In the genomic region with DNA sequence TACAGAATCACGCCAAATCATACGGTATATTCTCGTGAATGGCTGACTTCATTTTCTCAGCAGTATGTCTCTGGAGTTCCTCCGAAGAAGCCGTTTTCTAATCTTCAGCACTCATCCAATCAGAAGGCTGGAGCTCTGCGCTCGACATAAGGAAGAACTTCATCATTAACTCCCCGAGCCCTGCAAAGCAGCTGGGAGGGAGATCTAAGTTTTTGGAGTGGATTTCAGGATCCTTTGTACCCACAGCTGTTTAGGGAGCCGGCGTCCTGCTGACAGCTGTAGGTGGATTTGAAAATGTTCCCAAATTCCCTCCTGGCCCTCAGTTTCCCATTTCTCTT, we compare ENCODE assay signal across 10 cellular contexts. TPM values are rescaled to one million over a fixed set of nuclear protein-coding genes. Genes with fewer than 3 reads are reported as not detected.
A peak's percentile ranks its signal among the peaks of the same experiment; 100 is the strongest.
DNase-seq lines count a peak whose midpoint lies in the region; ATAC-seq and TF ChIP-seq lines count a peak whose summit lies in the region.
"Had no signal": no experiment of that assay in that cellular context is flagged by ENCODE, and none has a peak within 500 bp of the region (broad histone marks: within the 10 kb centered on the region; RNA-seq: fewer than 3 reads in every experiment).

No MANE protein-coding gene starts in this region.

- TF ChIP-seq CTCF in Calu3 (IDR thresholded peaks at IDR 0.05; ENCODE audit: unreplicated experiment) (no peak), foreskin keratinocyte (conservative IDR thresholded peaks at IDR 0.05) (no peak)

- no peak overlapping the region for H3K27ac Mint-ChIP-seq in Calu3 (ENCODE audit: unreplicated experiment)
- H3K27ac Mint-ChIP-seq: naive B cell had no signal

- DNase-seq in Calu3 (no peak), RPMI8226 (peak; percentile 32), foreskin keratinocyte (no peak), sciatic nerve (ENCODE audit: low spot score) (no peak), NCI-H2029 (lab: John Stamatoyannopoulos, UW) (no peak), NCI-H1417 treated with DMSO at 0.1 percent for 48 hours (lab: John Stamatoyannopoulos, UW) (no peak), NCI-H1105 (lab: John Stamatoyannopoulos, UW) (no peak)
- DNase-seq: naive B cell had no signal

- ATAC-seq in foreskin keratinocyte (peak; percentile 70), sciatic nerve (peak; percentile 83), SK-N-SH treated with all-trans-retinoic acid at 6 μM for 48 hours (no peak)
- ATAC-seq: GM12878 had no signal

- H3K27ac ChIP-seq in foreskin keratinocyte: no peak overlapping the region

- H3K4me1 Mint-ChIP-seq in Calu3 (ENCODE audit: low read depth, unreplicated experiment): no peaks in the 10 kb centered on the region
- H3K4me1 Mint-ChIP-seq: naive B cell had no signal

- no peaks in the 10 kb centered on the region for H3K9me3 Mint-ChIP-seq in Calu3 (ENCODE audit: low read depth, unreplicated experiment)

- H3K27me3 ChIP-seq in foreskin keratinocyte: no peaks in the 10 kb centered on the region

- intact Hi-C loops in Calu3 (cut with micrococcal nuclease; ENCODE audit: unreplicated experiment) (no loop called here), sciatic nerve (cut with DNase I) (no loop called here)

- H3K36me3 Mint-ChIP-seq in Calu3 (ENCODE audit: insufficient read depth, unreplicated experiment): peaks cover 4% of the 10 kb centered on the region
- H3K36me3 Mint-ChIP-seq: naive B cell had no signal

- H3K27me3 Mint-ChIP-seq in Calu3 (ENCODE audit: unreplicated experiment): peaks cover 54% of the 10 kb centered on the region

- CTCF ChIA-PET in Calu3 (lab: Charles Lee): no interaction called here

- peak overlapping the region; percentile 67 for H3K4me3 Mint-ChIP-seq in Calu3 (ENCODE audit: low read depth, unreplicated experiment)

- no peaks in the 10 kb centered on the region for H3K4me1 ChIP-seq in foreskin keratinocyte

- no TSS peak for BruUV-seq in Calu3 (replicated peaks; lab: Mats Ljungman, UMichigan)

TF ChIP-seq in SK-N-SH treated with all-trans-retinoic acid at 6 μM for 48 hours, 23 proteins besides CTCF, POLR2A, EP300 and RAD21:
- no peak for TF ChIP-seq ZFP30 (CRISPR knock-in tag; IDR thresholded peaks at IDR 0.05)
- TF ChIP-seq BACH2 (CRISPR knock-in tag; IDR thresholded peaks at IDR 0.05; ENCODE audit: borderline replicate concordance): no peak
- TF ChIP-seq ZC3H10 (CRISPR knock-in tag; IDR thresholded peaks at IDR 0.05): no peak
- no peak for TF ChIP-seq GLIS3 (CRISPR knock-in tag; IDR thresholded peaks at IDR 0.05)
- no peak for TF ChIP-seq TOX (CRISPR knock-in tag; IDR thresholded peaks at IDR 0.05; ENCODE audit: borderline replicate concordance)
- TF ChIP-seq, protein P1, sequence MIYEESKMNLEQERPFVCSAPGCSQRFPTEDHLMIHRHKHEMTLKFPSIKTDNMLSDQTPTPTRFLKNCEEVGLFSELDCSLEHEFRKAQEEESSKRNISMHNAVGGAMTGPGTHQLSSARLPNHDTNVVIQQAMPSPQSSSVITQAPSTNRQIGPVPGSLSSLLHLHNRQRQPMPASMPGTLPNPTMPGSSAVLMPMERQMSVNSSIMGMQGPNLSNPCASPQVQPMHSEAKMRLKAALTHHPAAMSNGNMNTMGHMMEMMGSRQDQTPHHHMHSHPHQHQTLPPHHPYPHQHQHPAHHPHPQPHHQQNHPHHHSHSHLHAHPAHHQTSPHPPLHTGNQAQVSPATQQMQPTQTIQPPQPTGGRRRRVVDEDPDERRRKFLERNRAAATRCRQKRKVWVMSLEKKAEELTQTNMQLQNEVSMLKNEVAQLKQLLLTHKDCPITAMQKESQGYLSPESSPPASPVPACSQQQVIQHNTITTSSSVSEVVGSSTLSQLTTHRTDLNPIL (CRISPR knock-in tag; IDR thresholded peaks at IDR 0.05; ENCODE audit: low read depth): no peak
- TF ChIP-seq ZNF8 (CRISPR knock-in tag; IDR thresholded peaks at IDR 0.05): no peak
TF ChIP-seq in SK-N-SH treated with all-trans-retinoic acid at 6 μM for 48 hours: peak in this region for 0.

RNA-seq across cellular contexts. Expression of a gene that starts 40.7 kb away (rescaled TPM):
- total RNA-seq in Calu3 (2022): 19.7 and 20.0 TPM in 2 replicates
- 0.58 and 0.63 TPM in 2 replicates for total RNA-seq in foreskin keratinocyte
- polyA plus RNA-seq in foreskin keratinocyte: 0.24 and 0.35 TPM in 2 replicates
- 11.2 TPM for total RNA-seq in sciatic nerve
